22 cellular contexts compared by ENCODE assay signal in genomic region chr12:114018669-114019068, GRCh38. TPM values are rescaled to one million over a fixed set of nuclear protein-coding genes. Genes with fewer than 3 reads are reported as not detected.
DNase-seq lines count a peak whose midpoint lies in the region; ATAC-seq, FAIRE-seq and TF ChIP-seq lines count a peak whose summit lies in the region.
"Had no signal": no experiment of that assay in that cellular context is flagged by ENCODE, and none has a peak within 500 bp of the region (broad histone marks: within the 10 kb centered on the region; RNA-seq: fewer than 3 reads in every experiment).

No MANE protein-coding gene starts in this region.

- no peaks in the 10 kb centered on the region for H3K4me1 ChIP-seq in pancreas
- H3K4me1 ChIP-seq: thyroid gland had no signal

- no peak overlapping the region for H3K4me3 Mint-ChIP-seq in activated naive CD8-positive, alpha-beta T cell treated with anti-CD3 and anti-CD28 coated beads for 36 hours
- H3K4me3 Mint-ChIP-seq: activated CD8-positive, alpha-beta memory T cell treated with anti-CD3 and anti-CD28 coated beads, Interleukin-2, amount 10 ng/mL, durations not matched to agents 7 days and 5 days; activated naive CD4-positive, alpha-beta T cell treated with anti-CD3 and anti-CD28 coated beads for 36 hours; activated T-cell treated with anti-CD3 and anti-CD28 coated beads, Interleukin-2, amount 50 U/mL, for 72 hours; nephron progenitor cell; stimulated activated naive CD8-positive, alpha-beta T cell treated with anti-CD3 and anti-CD28 coated beads, Interleukin-15, amount 100 ng/mL, for 72 hours had no signal

- intact Hi-C loops in pancreas (cut with DNase I) = no loop called here

- ATAC-seq in pancreas = no peak
- ATAC-seq: activated CD8-positive, alpha-beta memory T cell treated with anti-CD3 and anti-CD28 coated beads, Interleukin-2, amount 10 ng/mL, durations not matched to agents 7 days and 5 days; activated T-cell treated with anti-CD3 and anti-CD28 coated beads, Interleukin-2, amount 50 U/mL, for 72 hours; stimulated activated naive CD8-positive, alpha-beta T cell treated with anti-CD3 and anti-CD28 coated beads, Interleukin-15, amount 100 ng/mL, for 72 hours had no signal

- no peak overlapping the region for H3K27ac ChIP-seq in pancreas
- H3K27ac ChIP-seq: cardiac muscle cell, GM23248, sigmoid colon, thyroid gland had no signal

- no peak for TF ChIP-seq POLR2A in GM12892 (IDR thresholded peaks at IDR 0.05; ENCODE audit: low read depth, low read length)

- no peaks in the 10 kb centered on the region for H3K4me1 Mint-ChIP-seq in activated naive CD8-positive, alpha-beta T cell treated with anti-CD3 and anti-CD28 coated beads for 36 hours
- H3K4me1 Mint-ChIP-seq: activated CD8-positive, alpha-beta memory T cell treated with anti-CD3 and anti-CD28 coated beads, Interleukin-2, amount 10 ng/mL, durations not matched to agents 7 days and 5 days; stimulated activated naive CD8-positive, alpha-beta T cell treated with anti-CD3 and anti-CD28 coated beads, Interleukin-15, amount 100 ng/mL, for 72 hours had no signal

- no peak overlapping the region for H3K27ac Mint-ChIP-seq in activated naive CD8-positive, alpha-beta T cell treated with anti-CD3 and anti-CD28 coated beads for 36 hours
- H3K27ac Mint-ChIP-seq: activated CD8-positive, alpha-beta memory T cell treated with anti-CD3 and anti-CD28 coated beads, Interleukin-2, amount 10 ng/mL, durations not matched to agents 7 days and 5 days; activated naive CD4-positive, alpha-beta T cell treated with anti-CD3 and anti-CD28 coated beads for 36 hours; activated T-cell treated with anti-CD3 and anti-CD28 coated beads, Interleukin-2, amount 50 U/mL, for 72 hours; nephron progenitor cell; stimulated activated naive CD8-positive, alpha-beta T cell treated with anti-CD3 and anti-CD28 coated beads, Interleukin-15, amount 100 ng/mL, for 72 hours had no signal

- H3K27me3 Mint-ChIP-seq in activated naive CD8-positive, alpha-beta T cell treated with anti-CD3 and anti-CD28 coated beads for 36 hours = peaks cover 25% of the 10 kb centered on the region

- no peak for FAIRE-seq in GM12892 (lab: Jason Lieb, UNC)
- no peak for FAIRE-seq in pancreas (lab: Jason Lieb, UNC)

- peak; percentile 17 for DNase-seq in AG08395 (ENCODE audit: low spot score)
- peak; percentile 20 for DNase-seq in DMS153 treated with DMSO at 0.1 percent for 48 hours (lab: John Stamatoyannopoulos, UW; ENCODE audit: unreplicated experiment)
- DNase-seq in MG63 = peak; percentile 72
- DNase-seq in epithelial cell of esophagus (ENCODE audit: low read depth) = peak; percentile 50
- no peak for DNase-seq in NAMALWA (ENCODE audit: low spot score)
- DNase-seq in activated naive CD8-positive, alpha-beta T cell treated with anti-CD3 and anti-CD28 coated beads for 36 hours = no peak
- no peak for DNase-seq in GM12892 (ENCODE audit: insufficient read length)
- DNase-seq in pancreas = no peak
- DNase-seq: activated CD4-positive, alpha-beta T cell treated with anti-CD3 and anti-CD28 coated beads, Interleukin-2, amount 50 U/mL, for 1 hour; activated CD8-positive, alpha-beta memory T cell treated with anti-CD3 and anti-CD28 coated beads, Interleukin-2, amount 10 ng/mL, durations not matched to agents 7 days and 5 days; activated naive CD4-positive, alpha-beta T cell treated with anti-CD3 and anti-CD28 coated beads for 36 hours; activated T-cell treated with anti-CD3 and anti-CD28 coated beads, Interleukin-2, amount 50 U/mL, for 72 hours; amniotic stem cell; GM23248; Karpas-422; nephron progenitor cell; sigmoid colon; SK-N-SH; stimulated activated naive CD8-positive, alpha-beta T cell treated with anti-CD3 and anti-CD28 coated beads, Interleukin-15, amount 100 ng/mL, for 72 hours; thyroid gland had no signal

- H3K36me3 ChIP-seq in MG63 (no peaks in the 10 kb centered on the region), pancreas (no peaks in the 10 kb centered on the region)
- H3K36me3 ChIP-seq: cardiac muscle cell, sigmoid colon, thyroid gland had no signal

- H3K9me3 Mint-ChIP-seq in activated naive CD8-positive, alpha-beta T cell treated with anti-CD3 and anti-CD28 coated beads for 36 hours = no peaks in the 10 kb centered on the region
- H3K9me3 Mint-ChIP-seq: activated naive CD4-positive, alpha-beta T cell treated with anti-CD3 and anti-CD28 coated beads for 36 hours; activated T-cell treated with anti-CD3 and anti-CD28 coated beads, Interleukin-2, amount 50 U/mL, for 72 hours; nephron progenitor cell had no signal

- H3K27me3 ChIP-seq in MG63 (no peaks in the 10 kb centered on the region), pancreas (no peaks in the 10 kb centered on the region)
- H3K27me3 ChIP-seq: cardiac muscle cell, thyroid gland had no signal

- H3K4me3 ChIP-seq in MG63 = no peak overlapping the region
- no peak overlapping the region for H3K4me3 ChIP-seq in epithelial cell of esophagus (ENCODE audit: low read length)
- no peak overlapping the region for H3K4me3 ChIP-seq in pancreas
- H3K4me3 ChIP-seq: cardiac muscle cell, GM23248, lung, sigmoid colon, thyroid gland had no signal

- H3K9me3 ChIP-seq in MG63 (no peaks in the 10 kb centered on the region), pancreas (no peaks in the 10 kb centered on the region)
- H3K9me3 ChIP-seq: sigmoid colon, SK-N-SH, thyroid gland had no signal

- 3 to 4% methylated on average over 1 of the region's 1 CpG for WGBS in pancreas, 2 donors

- TF ChIP-seq CTCF in epithelial cell of esophagus (IDR thresholded peaks at IDR 0.05; ENCODE audit: insufficient read depth, low read depth, low read length, missing control alignments) (no peak), pancreas (IDR thresholded peaks at IDR 0.05) (no peak)

- H3K36me3 Mint-ChIP-seq in activated naive CD8-positive, alpha-beta T cell treated with anti-CD3 and anti-CD28 coated beads for 36 hours = no peaks in the 10 kb centered on the region
- H3K36me3 Mint-ChIP-seq: activated CD8-positive, alpha-beta memory T cell treated with anti-CD3 and anti-CD28 coated beads, Interleukin-2, amount 10 ng/mL, durations not matched to agents 7 days and 5 days had no signal

RNA-seq across cellular contexts. Expression of gene RBM19, which starts 52.5 kb away (rescaled TPM):
- 16.4 and 17.8 TPM in 2 replicates for total RNA-seq in MG63 (2014; rRNA removed; shearing (Covaris generic); ENCODE audit: low replicate concordance)
- total RNA-seq in activated naive CD8-positive, alpha-beta T cell treated with anti-CD3 and anti-CD28 coated beads for 36 hours = 10 to 100 TPM; 86.9 to 89.8 TPM
- polyA plus RNA-seq in GM12892 (2012; ENCODE audit: missing spikeins) = 19.3 TPM
- total RNA-seq in pancreas = 10 to 100 TPM; 13.9 to 20.1 (median 15.2) TPM
- 10 to 100 TPM; 19.6 to 32.2 TPM for polyA plus RNA-seq in pancreas

Comparison
In these comparisons a context has a peak if more than half of its experiments do, and no peak if none do; other contexts are left out.
1. DNase-seq: peak in AG08395 (single experiment), DMS153 treated with DMSO at 0.1 percent for 48 hours (single experiment), MG63 (single experiment) and epithelial cell of esophagus (single experiment); none in NAMALWA (single experiment), activated naive CD8-positive, alpha-beta T cell treated with anti-CD3 and anti-CD28 coated beads for 36 hours (single experiment), GM12892 (single experiment) and pancreas (0 of 6).